35 cellular contexts compared by ENCODE assay signal in genomic region chr5:86354664-86355063, GRCh38.
DNase-seq lines count a peak whose midpoint lies in the region; ATAC-seq and TF ChIP-seq lines count a peak whose summit lies in the region.
"Had no signal": no experiment of that assay in that cellular context is flagged by ENCODE, and none has a peak within 500 bp of the region (broad histone marks: within the 10 kb centered on the region; RNA-seq: fewer than 3 reads in every experiment).

No MANE protein-coding gene starts in this region.

- no peak overlapping the region for H3K27ac Mint-ChIP-seq in endothelial cell (ENCODE audit: unreplicated experiment)
- H3K27ac Mint-ChIP-seq: activated CD8-positive, alpha-beta T cell treated with anti-CD3 and anti-CD28 coated beads, Interleukin-2, amount 10 ng/mL, durations not matched to agents 7 days and 5 days; activated T-helper 2 cell treated with anti-CD3 and anti-CD28 coated beads, Interferon-gamma antibody, Interleukin-2, Interleukin-4, amounts not matched to agents 10 μg/mL and 5 μg/mL and 100 μg/mL, durations not matched to agents 14 hours and 24 hours and 36 hours; brain; endodermal cell; IgD-negative memory B cell; stimulated activated memory B cell treated with anti-CD40 and anti-IgM and Interleukin-4, amounts not matched to agents 10 μg/mL and 1 μg/mL and 100 μg/mL, for 72 hours had no signal

- TF ChIP-seq CTCF in endothelial cell (IDR thresholded peaks at IDR 0.05; ENCODE audit: unreplicated experiment) (no peak), esophagus squamous epithelium (IDR thresholded peaks at IDR 0.05) (no peak)

- no peaks in the 10 kb centered on the region for H3K4me1 ChIP-seq in esophagus squamous epithelium
- H3K4me1 ChIP-seq: BLaER1, parathyroid adenoma, SJSA1, upper lobe of right lung had no signal

- H3K36me3 ChIP-seq in esophagus squamous epithelium: no peaks in the 10 kb centered on the region
- H3K36me3 ChIP-seq: BLaER1, SJSA1, upper lobe of right lung, WERI-Rb-1 had no signal

- H3K27me3 Mint-ChIP-seq in endothelial cell (ENCODE audit: unreplicated experiment): no peaks in the 10 kb centered on the region
- H3K27me3 Mint-ChIP-seq: IgD-negative memory B cell; stimulated activated memory B cell treated with anti-CD40 and anti-IgM and Interleukin-4, amounts not matched to agents 10 μg/mL and 1 μg/mL and 100 μg/mL, for 72 hours had no signal

- TF ChIP-seq POLR2A in esophagus squamous epithelium (IDR thresholded peaks at IDR 0.05): no peak

- no peak overlapping the region for H3K27ac ChIP-seq in esophagus squamous epithelium
- H3K27ac ChIP-seq: BLaER1, parathyroid adenoma, SJSA1, upper lobe of right lung, WERI-Rb-1 had no signal

- H3K4me3 Mint-ChIP-seq in endothelial cell (ENCODE audit: unreplicated experiment): no peak overlapping the region
- H3K4me3 Mint-ChIP-seq: activated CD8-positive, alpha-beta T cell treated with anti-CD3 and anti-CD28 coated beads, Interleukin-2, amount 10 ng/mL, durations not matched to agents 7 days and 5 days; brain; endodermal cell; IgD-negative memory B cell; neural crest cell; stimulated activated memory B cell treated with anti-CD40 and anti-IgM and Interleukin-4, amounts not matched to agents 10 μg/mL and 1 μg/mL and 100 μg/mL, for 72 hours had no signal

- no peaks in the 10 kb centered on the region for H3K9me3 ChIP-seq in esophagus squamous epithelium
- H3K9me3 ChIP-seq: BLaER1, SJSA1, upper lobe of right lung had no signal

- H3K36me3 Mint-ChIP-seq in endothelial cell (ENCODE audit: low read depth, unreplicated experiment): no peaks in the 10 kb centered on the region
- H3K36me3 Mint-ChIP-seq: brain; IgD-negative memory B cell; stimulated activated memory B cell treated with anti-CD40 and anti-IgM and Interleukin-4, amounts not matched to agents 10 μg/mL and 1 μg/mL and 100 μg/mL, for 72 hours had no signal

- H3K27me3 ChIP-seq in esophagus squamous epithelium: no peaks in the 10 kb centered on the region
- H3K27me3 ChIP-seq: BLaER1, SJSA1, upper lobe of right lung had no signal

- WGBS in esophagus squamous epithelium, 2 donors: 48 to 54% methylated on average over 2 of the region's 2 CpGs

- no peaks in the 10 kb centered on the region for H3K4me1 Mint-ChIP-seq in endothelial cell (ENCODE audit: unreplicated experiment)
- H3K4me1 Mint-ChIP-seq: endodermal cell; IgD-negative memory B cell; stimulated activated memory B cell treated with anti-CD40 and anti-IgM and Interleukin-4, amounts not matched to agents 10 μg/mL and 1 μg/mL and 100 μg/mL, for 72 hours had no signal

- intact Hi-C loops in esophagus squamous epithelium (cut with DNase I): no loop called here

- DNase-seq in endothelial cell (ENCODE audit: low spot score) (no peak), NCI-H82 (lab: John Stamatoyannopoulos, UW) (no peak), esophagus squamous epithelium (lab: John Stamatoyannopoulos, UW) (no peak)
- DNase-seq in NK-92 treated with Interleukin-12 subunit alpha and Interleukin-12 subunit beta, amount 100 ng/mL, for 24 hours (lab: John Stamatoyannopoulos, UW): no peak
- DNase-seq: activated CD4-positive, alpha-beta T cell treated with anti-CD3 and anti-CD28 coated beads for 4 hours; activated CD8-positive, alpha-beta T cell treated with anti-CD3 and anti-CD28 coated beads, Interleukin-2, amount 10 ng/mL, durations not matched to agents 7 days and 5 days; activated naive CD4-positive, alpha-beta T cell treated with anti-CD3 and anti-CD28 coated beads, Interleukin-2, amount 50 U/mL, for 16 hours; amniotic stem cell; dermis blood vessel endothelial cell; DMS153; endodermal cell; foreskin fibroblast; head of caudate nucleus; left ventricle myocardium superior; mesendoderm; NCI-H446; NCI-H748 treated with DMSO at 0.1 percent for 48 hours; retina; RPMI8226; substantia nigra; upper lobe of right lung; WERI-Rb-1 had no signal

- H3K9me3 Mint-ChIP-seq in endothelial cell (ENCODE audit: unreplicated experiment): no peaks in the 10 kb centered on the region
- H3K9me3 Mint-ChIP-seq: activated T-helper 2 cell treated with anti-CD3 and anti-CD28 coated beads, Interferon-gamma antibody, Interleukin-2, Interleukin-4, amounts not matched to agents 10 μg/mL and 5 μg/mL and 100 μg/mL, durations not matched to agents 14 hours and 24 hours and 36 hours; brain; endodermal cell; neural crest cell had no signal

- peak; percentile 73 for ATAC-seq in GM18867 (IDR thresholded peaks at IDR 0.05; ENCODE audit: unreplicated experiment)
- peak; percentile 75 for ATAC-seq in GM21717 (IDR thresholded peaks at IDR 0.05; ENCODE audit: unreplicated experiment)
- ATAC-seq in HG02938 (IDR thresholded peaks at IDR 0.05; ENCODE audit: unreplicated experiment): peak; percentile 91
- ATAC-seq in HG03521 (IDR thresholded peaks at IDR 0.05; ENCODE audit: unreplicated experiment): peak; percentile 50
- ATAC-seq: activated CD8-positive, alpha-beta T cell treated with anti-CD3 and anti-CD28 coated beads, Interleukin-2, amount 10 ng/mL, durations not matched to agents 7 days and 5 days; esophagus mucosa; left ventricle myocardium superior; stimulated activated memory B cell treated with anti-CD40 and anti-IgM and Interleukin-4, amounts not matched to agents 10 μg/mL and 1 μg/mL and 100 μg/mL, for 72 hours; upper lobe of right lung had no signal

- no peak overlapping the region for H3K4me3 ChIP-seq in esophagus squamous epithelium
- H3K4me3 ChIP-seq: BLaER1, SJSA1, upper lobe of right lung had no signal
